In genomic region chr2:33086400-33087015, GRCh38 we compare ENCODE assay signal across 13 cellular contexts.
DNase-seq lines count a peak whose midpoint lies in the region; ATAC-seq and TF ChIP-seq lines count a peak whose summit lies in the region.
"Had no signal": no experiment of that assay in that cellular context is flagged by ENCODE, and none has a peak within 500 bp of the region (broad histone marks: within the 10 kb centered on the region; RNA-seq: fewer than 3 reads in every experiment).

No MANE protein-coding gene starts in this region.

- H2BK5ac ChIP-seq in IMR-90 (ENCODE audit: low read depth, low read length, poor library complexity, severe bottlenecking), result no peak overlapping the region

- no peak overlapping the region for H3K56ac ChIP-seq in IMR-90 (ENCODE audit: extremely low read depth, insufficient read depth, low read length)

- POLR2A ChIA-PET in IMR-90 (lab: Charles Lee; ENCODE audit: unreplicated experiment), result no interaction called here

- CTCF ChIA-PET in IMR-90 (lab: Yijun Ruan, JAX), result no interaction called here

- no peak overlapping the region for H2AFZ ChIP-seq in IMR-90 (replicated peaks; ENCODE audit: low read length, poor library complexity)

- H3K36me3 ChIP-seq in IMR-90 (ENCODE audit: control insufficient read depth, insufficient read depth, low read length) (no peaks in the 10 kb centered on the region), SJCRH30 (no peaks in the 10 kb centered on the region), aorta (ENCODE audit: control insufficient read depth in 1 of 2, insufficient read depth in 2 of 2, low read length in 1 of 2) (no peaks in the 10 kb centered on the region)
- H3K36me3 ChIP-seq: esophagus muscularis mucosa had no signal

- no peak overlapping the region for H4K8ac ChIP-seq in IMR-90 (ENCODE audit: low read depth in 2 of 2, low read length in 2 of 2)

- peak overlapping the region; percentile 1; the same call in 1 of the 2 replicates for H3K4me2 ChIP-seq in IMR-90 (ENCODE audit: low read depth, low read length)

- in situ Hi-C loops in IMR-90 (cut with MboI; ENCODE audit: low sequenced_read_pairs) (no loop called here), ACHN (cut with HindIII; ENCODE audit: low pct_ligation_motif_present, low pct_unique_long_range_greater_than_20kb, low sequenced_read_pairs) (no loop called here)

- H3K14ac ChIP-seq in IMR-90 (replicated peaks; ENCODE audit: low read depth, low read length), result peak overlapping the region; percentile 52; the same call in 1 of the 2 replicates

- no peaks in the 10 kb centered on the region; the same call in 1 of the 2 replicates for H4K20me1 ChIP-seq in IMR-90 (ENCODE audit: insufficient read depth, low read length)

- intact Hi-C loops in IMR-90 (cut with micrococcal nuclease) (no loop called here), aorta (cut with DNase I) (no loop called here)

- no peak overlapping the region for H2BK20ac ChIP-seq in IMR-90 (ENCODE audit: low read depth, low read length)

- H3K23ac ChIP-seq in IMR-90 (ENCODE audit: low read depth, low read length), result peak overlapping the region; percentile 38; the same call in 1 of the 2 replicates

- H3K4ac ChIP-seq in IMR-90 (ENCODE audit: low read depth, low read length), result peak overlapping the region; percentile 33; the same call in 1 of the 2 replicates

- dilution Hi-C loops in IMR-90 (cut with HindIII; ENCODE audit: low sequenced_read_pairs, unreplicated experiment), result no loop called here

- 0 out of 2 replicates have a peak overlapping the region, but pooled peaks have one; percentile 16 for H2BK120ac ChIP-seq in IMR-90 (ENCODE audit: low read depth, low read length)

- TF ChIP-seq CTCF in IMR-90 (conservative IDR thresholded peaks at IDR 0.05; ENCODE audit: low read depth, low read length), result 0 out of 2 replicates have a peak, but pooled peaks have one; percentile 16
- peak; percentile 19 for TF ChIP-seq CTCF in retinal pigment epithelial cell (conservative IDR thresholded peaks at IDR 0.05; ENCODE audit: low read depth, low read length)

- H3K79me1 ChIP-seq in IMR-90 (ENCODE audit: low read depth in 1 of 2, low read length in 2 of 2), result peaks cover 35 to 43% of the 10 kb centered on the region in 2 experiments

- no CpG with 5 or more reads among the region's 9 CpGs for WGBS in IMR-90 (ENCODE audit: extremely low coverage in 2 of 2, insufficient read length in 1 of 2), 2 experiments
- WGBS in aorta, 2 donors, result 35 to 44% methylated on average over 9 of the region's 9 CpGs

- peaks cover 10% of the 10 kb centered on the region for H3K9me1 ChIP-seq in IMR-90 (ENCODE audit: insufficient read depth, low read length)

- H3K4me1 ChIP-seq in IMR-90 (ENCODE audit: control insufficient read depth, insufficient read depth, low read length) (peaks cover 10% of the 10 kb centered on the region), SJCRH30 (peaks cover 10% of the 10 kb centered on the region), aorta (ENCODE audit: control insufficient read depth in 1 of 2, insufficient read depth in 2 of 2, low read length in 2 of 2) (peaks cover 11 to 15% of the 10 kb centered on the region in 2 donors)

- H2AK9ac ChIP-seq in IMR-90 (replicated peaks; ENCODE audit: low read depth, low read length, poor library complexity), result peak overlapping the region; percentile 7

- no TSS peak for BruUV-seq in IMR-90 (replicated peaks; lab: Mats Ljungman, UMichigan)

- H3K9ac ChIP-seq in IMR-90 (ENCODE audit: low read depth, low read length), result no peak overlapping the region

- H3K27ac ChIP-seq in IMR-90 (ENCODE audit: insufficient read depth, low read length) (no peak overlapping the region), SJCRH30 (no peak overlapping the region), aorta (ENCODE audit: low read depth in 1 of 2, low read length in 2 of 2) (peak overlapping the region in 1 of 2 donors; percentile 95)
- H3K27ac ChIP-seq: esophagus muscularis mucosa had no signal

- H3K18ac ChIP-seq in IMR-90 (ENCODE audit: low read depth, low read length), result no peak overlapping the region

- no peak for TF ChIP-seq POLR2A in IMR-90 (IDR thresholded peaks at IDR 0.05; ENCODE audit: low read depth, low read length)

- peak; percentile 54 for ATAC-seq in IMR-90 (ENCODE audit: low read depth)
- no peak for ATAC-seq in aorta (ENCODE audit: low FRiP score)

- H3K9me3 ChIP-seq in IMR-90 (ENCODE audit: control insufficient read depth, insufficient read depth, low read length) (no peaks in the 10 kb centered on the region), SJCRH30 (replicated peaks) (no peaks in the 10 kb centered on the region), aorta (ENCODE audit: control insufficient read depth, low read length) (no peaks in the 10 kb centered on the region)
- H3K9me3 ChIP-seq: esophagus muscularis mucosa had no signal

- no peak overlapping the region for H4K91ac ChIP-seq in IMR-90 (ENCODE audit: insufficient read depth, low read depth, low read length)

- H3K27me3 ChIP-seq in IMR-90 (ENCODE audit: control insufficient read depth, insufficient read depth, low read length) (no peaks in the 10 kb centered on the region), SJCRH30 (no peaks in the 10 kb centered on the region), aorta (ENCODE audit: control insufficient read depth in 1 of 2, insufficient read depth in 2 of 2, low read length in 1 of 2) (no peaks in the 10 kb centered on the region)
- H3K27me3 ChIP-seq: esophagus muscularis mucosa had no signal

- peak overlapping the region; percentile 77; the same call in 2 of the 3 replicates for H2BK15ac ChIP-seq in IMR-90 (ENCODE audit: low read depth, low read length)

- DNase-seq in IMR-90 (peak; percentile 67), SJCRH30 (peak; percentile 17 to 54), germinal center (ENCODE audit: low spot score) (peak; percentile 7), retinal pigment epithelial cell (ENCODE audit: low read depth) (peak; percentile 81), ACHN (no peak), aorta (no peak)
- no peak for DNase-seq in stimulated activated naive CD4-positive, alpha-beta T cell treated with Interleukin-2 at 50 U/mL for 16 hours (lab: John Stamatoyannopoulos, UW)
- no peak for DNase-seq in activated CD8-positive, alpha-beta memory T cell treated with anti-CD3 and anti-CD28 coated beads, Interleukin-2, amount 50 U/mL, for 4 hours
- DNase-seq: activated CD4-positive, alpha-beta memory T cell treated with anti-CD3 and anti-CD28 coated beads, Interleukin-2, amount 10 ng/mL, durations not matched to agents 7 days and 5 days; activated naive CD8-positive, alpha-beta T cell treated with anti-CD3 and anti-CD28 coated beads, Interleukin-2, amount 10 ng/mL, durations not matched to agents 7 days and 5 days; DMS153; NCI-H1417 treated with DMSO at 0.1 percent for 48 hours had no signal

- H2AK5ac ChIP-seq in IMR-90 (ENCODE audit: low read depth, low read length), result peak overlapping the region; percentile 83

- TF ChIP-seq RAD21 in IMR-90 (IDR thresholded peaks at IDR 0.05; ENCODE audit: low read length), result no peak; the same call in 1 of the 2 replicates

- H3K4me3 ChIP-seq in IMR-90 (ENCODE audit: insufficient read depth, low read depth, low read length) (no peak overlapping the region), SJCRH30 (no peak overlapping the region), retinal pigment epithelial cell (ENCODE audit: low read length) (no peak overlapping the region), aorta (ENCODE audit: low read length in 2 of 2) (no peak overlapping the region)
- H3K4me3 ChIP-seq: esophagus muscularis mucosa had no signal

- H4K5ac ChIP-seq in IMR-90 (ENCODE audit: low read depth, low read length), result no peak overlapping the region; the same call in 1 of the 2 replicates

TF ChIP-seq in IMR-90, 13 proteins besides CTCF, POLR2A, EP300 and RAD21:
- TF ChIP-seq SMC3 (IDR thresholded peaks at IDR 0.05; ENCODE audit: low read depth, low read length) (no peak; the same call in 1 of the 2 replicates), CEBPB (IDR thresholded peaks at IDR 0.05; ENCODE audit: low read depth, low read length) (peak; percentile 45)

Comparison
In these comparisons a context has a peak if more than half of its experiments do, and no peak if none do; other contexts are left out.
1. DNase-seq: peak in IMR-90 (single experiment), SJCRH30 (2 of 2), germinal center (single experiment) and retinal pigment epithelial cell (single experiment); none in ACHN (single experiment), stimulated activated naive CD4-positive, alpha-beta T cell treated with Interleukin-2 at 50 U/mL for 16 hours (single experiment), activated CD8-positive, alpha-beta memory T cell treated with anti-CD3 and anti-CD28 coated beads, Interleukin-2, amount 50 U/mL, for 4 hours (single experiment) and aorta (0 of 2).